Comparison of ENCODE assay signal across 33 cellular contexts in the genomic region with DNA sequence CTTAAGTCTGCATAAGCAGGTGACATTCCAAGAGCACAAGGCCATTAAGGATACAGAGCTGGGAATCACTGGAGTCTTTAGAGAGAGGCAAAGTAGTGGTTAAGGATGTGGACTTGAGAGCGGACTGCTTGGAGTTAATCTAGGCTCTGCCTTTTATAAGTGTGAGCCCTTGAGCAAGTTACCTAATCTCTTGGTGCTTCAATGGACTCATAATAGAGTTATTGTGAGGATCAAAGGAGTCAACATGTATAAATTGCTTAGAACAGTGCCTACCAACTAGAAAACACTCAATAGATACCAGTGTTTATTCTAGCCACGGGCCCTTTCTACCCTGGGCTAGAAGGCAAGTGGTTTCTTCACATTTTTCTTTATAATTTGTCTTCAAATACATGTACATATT.
"Had no signal": no experiment of that assay in that cellular context is flagged by ENCODE, and none has a peak within 500 bp of the region (broad histone marks: within the 10 kb centered on the region; RNA-seq: fewer than 3 reads in every experiment).

No MANE protein-coding gene starts in this region.

- H3K27ac Mint-ChIP-seq: activated B cell treated with CpG ODN at 0.5 μM for 24 hours; activated CD4-positive, alpha-beta memory T cell treated with anti-CD3 and anti-CD28 coated beads, Interleukin-2, amount 10 ng/mL, durations not matched to agents 7 days and 5 days; activated CD8-positive, alpha-beta memory T cell treated with anti-CD3 and anti-CD28 coated beads, Interleukin-2, amount 10 ng/mL, durations not matched to agents 7 days and 5 days; activated naive CD4-positive, alpha-beta T cell treated with anti-CD3 and anti-CD28 coated beads, Interleukin-2, amount 10 ng/mL, durations not matched to agents 7 days and 5 days; activated naive CD8-positive, alpha-beta T cell; activated naive CD8-positive, alpha-beta T cell treated with anti-CD3 and anti-CD28 coated beads, Interleukin-2, amount 50 U/mL, for 24 hours; brain had no signal

- DNase-seq: activated B cell treated with CpG ODN at 0.5 μM for 24 hours; activated CD4-positive, alpha-beta memory T cell treated with anti-CD3 and anti-CD28 coated beads, Interleukin-2, amount 10 ng/mL, durations not matched to agents 7 days and 5 days; activated CD4-positive, alpha-beta T cell treated with anti-CD3 and anti-CD28 coated beads for 48 hours; activated CD4-positive, CD25-positive, alpha-beta regulatory T cell treated with anti-CD3 and anti-CD28 coated beads, Interleukin-2, amount 50 U/mL, for 72 hours; activated CD8-positive, alpha-beta memory T cell treated with anti-CD3 and anti-CD28 coated beads for 24 hours; activated CD8-positive, alpha-beta memory T cell treated with anti-CD3 and anti-CD28 coated beads, Interleukin-2, amount 10 ng/mL, durations not matched to agents 7 days and 5 days; activated CD8-positive, alpha-beta memory T cell treated with anti-CD3 and anti-CD28 coated beads, Interleukin-2, amount 50 U/mL, for 48 hours; activated effector memory CD4-positive, alpha-beta T cell treated with Interleukin-2 at 50 U/mL for 16 hours; activated naive CD4-positive, alpha-beta T cell treated with anti-CD3 and anti-CD28 coated beads, Interleukin-2, amount 10 ng/mL, durations not matched to agents 7 days and 5 days; activated naive CD8-positive, alpha-beta T cell treated with anti-CD3 and anti-CD28 coated beads, Interleukin-2, amount 50 U/mL, for 24 hours; activated T-cell treated with anti-CD3 and anti-CD28 coated beads, Interleukin-2, amount 50 U/mL, for 48 hours; anterior cingulate cortex; caudate nucleus; cerebellar nuclear complex; NCI-H1092 treated with DMSO at 0.1 percent for 48 hours; NCI-H1417; NCI-H187 treated with DMSO at 0.1 percent for 48 hours; NCI-H2081; NCI-H345; NCI-H526 treated with DMSO at 0.1 percent for 48 hours; NCI-H774; NK-92 treated with Interleukin-12 subunit alpha and Interleukin-12 subunit beta, amount 100 ng/mL, for 24 hours; PC-3; SIG-M5; SW 1271; T-helper 1 cell; T-helper 2 cell; T-helper 9 cell had no signal

- H3K27me3 Mint-ChIP-seq: activated B cell treated with CpG ODN at 0.5 μM for 24 hours; activated CD4-positive, alpha-beta memory T cell treated with anti-CD3 and anti-CD28 coated beads, Interleukin-2, amount 10 ng/mL, durations not matched to agents 7 days and 5 days; activated CD8-positive, alpha-beta memory T cell treated with anti-CD3 and anti-CD28 coated beads, Interleukin-2, amount 10 ng/mL, durations not matched to agents 7 days and 5 days; activated naive CD4-positive, alpha-beta T cell treated with anti-CD3 and anti-CD28 coated beads, Interleukin-2, amount 10 ng/mL, durations not matched to agents 7 days and 5 days; activated naive CD8-positive, alpha-beta T cell; activated naive CD8-positive, alpha-beta T cell treated with anti-CD3 and anti-CD28 coated beads, Interleukin-2, amount 50 U/mL, for 24 hours; brain had no signal

- H3K36me3 Mint-ChIP-seq: activated CD8-positive, alpha-beta memory T cell treated with anti-CD3 and anti-CD28 coated beads, Interleukin-2, amount 10 ng/mL, durations not matched to agents 7 days and 5 days; activated naive CD4-positive, alpha-beta T cell treated with anti-CD3 and anti-CD28 coated beads, Interleukin-2, amount 10 ng/mL, durations not matched to agents 7 days and 5 days; activated naive CD8-positive, alpha-beta T cell; brain had no signal

- ATAC-seq: activated CD8-positive, alpha-beta memory T cell treated with anti-CD3 and anti-CD28 coated beads, Interleukin-2, amount 10 ng/mL, durations not matched to agents 7 days and 5 days; activated naive CD8-positive, alpha-beta T cell treated with anti-CD3 and anti-CD28 coated beads, Interleukin-2, amount 50 U/mL, for 24 hours; PC-3; Right ventricle myocardium inferior had no signal

- H3K27ac ChIP-seq: RWPE1, VCaP had no signal

- H3K9me3 Mint-ChIP-seq: activated naive CD4-positive, alpha-beta T cell treated with anti-CD3 and anti-CD28 coated beads, Interleukin-2, amount 10 ng/mL, durations not matched to agents 7 days and 5 days; activated naive CD8-positive, alpha-beta T cell treated with anti-CD3 and anti-CD28 coated beads, Interleukin-2, amount 50 U/mL, for 24 hours; brain had no signal

- H3K4me1 Mint-ChIP-seq: activated B cell treated with CpG ODN at 0.5 μM for 24 hours; activated CD4-positive, alpha-beta memory T cell treated with anti-CD3 and anti-CD28 coated beads, Interleukin-2, amount 10 ng/mL, durations not matched to agents 7 days and 5 days; activated CD8-positive, alpha-beta memory T cell treated with anti-CD3 and anti-CD28 coated beads, Interleukin-2, amount 10 ng/mL, durations not matched to agents 7 days and 5 days; activated naive CD4-positive, alpha-beta T cell treated with anti-CD3 and anti-CD28 coated beads, Interleukin-2, amount 10 ng/mL, durations not matched to agents 7 days and 5 days; activated naive CD8-positive, alpha-beta T cell treated with anti-CD3 and anti-CD28 coated beads, Interleukin-2, amount 50 U/mL, for 24 hours; brain had no signal

- H3K4me3 Mint-ChIP-seq: activated B cell treated with CpG ODN at 0.5 μM for 24 hours; activated CD4-positive, alpha-beta memory T cell treated with anti-CD3 and anti-CD28 coated beads, Interleukin-2, amount 10 ng/mL, durations not matched to agents 7 days and 5 days; activated CD8-positive, alpha-beta memory T cell treated with anti-CD3 and anti-CD28 coated beads, Interleukin-2, amount 10 ng/mL, durations not matched to agents 7 days and 5 days; activated naive CD4-positive, alpha-beta T cell treated with anti-CD3 and anti-CD28 coated beads, Interleukin-2, amount 10 ng/mL, durations not matched to agents 7 days and 5 days; activated naive CD8-positive, alpha-beta T cell; activated naive CD8-positive, alpha-beta T cell treated with anti-CD3 and anti-CD28 coated beads, Interleukin-2, amount 50 U/mL, for 24 hours; brain had no signal
